Comparison of ENCODE assay signal across 12 cellular contexts in the genomic region with DNA sequence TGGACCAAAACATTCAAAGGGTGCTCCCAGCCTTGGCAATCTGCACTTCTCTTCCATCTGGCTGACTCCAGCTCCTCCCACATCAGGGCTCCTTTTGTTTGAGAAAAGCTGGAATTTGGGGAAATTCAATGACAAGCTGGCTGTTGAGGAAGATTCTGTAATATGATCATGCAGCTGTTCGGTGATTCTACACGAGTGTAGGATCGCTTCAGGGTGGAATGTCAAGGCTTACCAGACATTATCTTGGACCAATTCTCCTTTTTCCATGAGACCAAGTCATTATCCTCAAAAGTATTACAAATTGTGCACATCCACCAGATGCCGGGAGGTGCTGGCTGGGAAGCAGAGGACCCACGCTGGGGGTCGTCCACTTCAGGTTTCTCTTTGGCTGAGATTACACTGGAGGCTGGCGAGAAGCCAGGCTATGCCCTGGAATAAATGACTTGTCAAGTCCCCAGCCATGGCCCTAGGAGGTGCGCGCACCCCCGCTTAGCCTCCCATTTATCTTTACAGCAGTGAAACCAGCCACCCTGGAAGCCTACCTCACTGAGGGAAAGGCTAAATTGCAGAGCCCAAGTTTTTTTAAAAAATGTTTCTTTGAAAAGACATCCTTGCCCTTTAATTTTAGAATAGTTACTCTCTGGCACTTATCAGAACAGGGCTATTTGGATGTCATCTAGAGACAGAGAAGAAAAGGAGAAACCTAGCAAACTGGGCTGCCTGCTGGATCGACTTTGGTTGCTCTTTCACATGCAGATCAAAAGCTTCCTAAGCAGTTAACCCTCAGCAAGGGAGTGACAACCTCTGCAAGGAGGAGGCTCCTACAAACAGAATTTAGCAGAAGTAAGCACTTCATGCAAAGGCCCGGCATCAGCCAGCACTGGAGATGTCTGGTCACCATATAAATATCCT. TPM values are rescaled to one million over a fixed set of nuclear protein-coding genes. Genes with fewer than 3 reads are reported as not detected.
DNase-seq lines count a peak whose midpoint lies in the region; ATAC-seq and TF ChIP-seq lines count a peak whose summit lies in the region.
"Had no signal": no experiment of that assay in that cellular context is flagged by ENCODE, and none has a peak within 500 bp of the region (broad histone marks: within the 10 kb centered on the region; RNA-seq: fewer than 3 reads in every experiment).

No MANE protein-coding gene starts in this region.

- peak overlapping the region; percentile 78 for H3K27ac Mint-ChIP-seq in nephron progenitor cell
- H3K27ac Mint-ChIP-seq: activated T-cell treated with anti-CD3 and anti-CD28 coated beads, Interleukin-2, amount 50 U/mL, for 72 hours; CD8-positive, alpha-beta T cell had no signal

- no peaks in the 10 kb centered on the region for H3K4me1 ChIP-seq in OCI-LY7 (ENCODE audit: insufficient read depth, low read length, poor library complexity, severe bottlenecking)

- H3K9me3 Mint-ChIP-seq in nephron progenitor cell: no peaks in the 10 kb centered on the region
- H3K9me3 Mint-ChIP-seq: CD8-positive, alpha-beta T cell; stimulated activated naive CD8-positive, alpha-beta T cell treated with anti-CD3 and anti-CD28 coated beads, Interleukin-15, amount 100 ng/mL, for 72 hours had no signal

- H4K20me1 ChIP-seq in OCI-LY7 (ENCODE audit: insufficient read depth, low read length): no peaks in the 10 kb centered on the region

- H3K79me2 ChIP-seq in OCI-LY7 (ENCODE audit: insufficient read depth, low read depth, low read length): no peaks in the 10 kb centered on the region

- ATAC-seq in GM19397 (IDR thresholded peaks at IDR 0.05; ENCODE audit: unreplicated experiment): no peak
- ATAC-seq: activated T-cell treated with anti-CD3 and anti-CD28 coated beads, Interleukin-2, amount 50 U/mL, for 72 hours; CD8-positive, alpha-beta T cell; stimulated activated naive CD8-positive, alpha-beta T cell treated with anti-CD3 and anti-CD28 coated beads, Interleukin-15, amount 100 ng/mL, for 72 hours had no signal

- H3K4me1 Mint-ChIP-seq in nephron progenitor cell: peaks cover 60% of the 10 kb centered on the region

- no peak overlapping the region for H3K4me2 ChIP-seq in OCI-LY7 (ENCODE audit: low read length)

- H3K9me3 ChIP-seq in OCI-LY7 (ENCODE audit: low read length): no peaks in the 10 kb centered on the region
- H3K9me3 ChIP-seq: mucosa of descending colon had no signal

- H3K36me3 ChIP-seq in OCI-LY7 (ENCODE audit: insufficient read depth, low read length): no peaks in the 10 kb centered on the region

- H3K4me3 ChIP-seq in fibroblast of pulmonary artery (replicated peaks; ENCODE audit: low read depth, low read length) (no peak overlapping the region), OCI-LY7 (ENCODE audit: low read depth, low read length, poor library complexity, severe bottlenecking) (no peak overlapping the region)
- H3K4me3 ChIP-seq: mucosa of descending colon had no signal

- TF ChIP-seq CTCF in fibroblast of pulmonary artery (IDR thresholded peaks at IDR 0.05; ENCODE audit: low read length, missing control alignments) (no peak), nephron progenitor cell (IDR thresholded peaks at IDR 0.05) (no peak), OCI-LY7 (conservative IDR thresholded peaks at IDR 0.05; ENCODE audit: low read length) (no peak)

- CTCF ChIA-PET in OCI-LY7 (lab: Charles Lee; ENCODE audit: unreplicated experiment): no interaction called here

- POLR2A ChIA-PET in OCI-LY7 (lab: Charles Lee): interaction anchor here (0.6 kb wide), 2 partner anchors 18 to 19 kb away, joined by 5 to 6 read pairs; no protein-coding TSS in a partner anchor

- DNase-seq in DMS79 (lab: John Stamatoyannopoulos, UW) (peak; percentile 24), NCI-H1694 treated with DMSO at 0.1 percent for 48 hours (lab: John Stamatoyannopoulos, UW) (peak; percentile 28), fibroblast of pulmonary artery (ENCODE audit: low read depth) (peak; percentile 18), nephron progenitor cell (no peak), OCI-LY7 (ENCODE audit: low spot score) (no peak), NCI-H2196 treated with DMSO at 0.1 percent for 48 hours (lab: John Stamatoyannopoulos, UW; ENCODE audit: unreplicated experiment) (no peak)
- DNase-seq in stimulated activated CD4-positive, alpha-beta T cell treated with anti-CD3 and anti-CD28 coated beads, Interleukin-2, amount 100 ng/mL, for 24 hours: no peak
- DNase-seq: activated T-cell treated with anti-CD3 and anti-CD28 coated beads, Interleukin-2, amount 50 U/mL, for 72 hours; CD8-positive, alpha-beta T cell; stimulated activated naive CD8-positive, alpha-beta T cell treated with anti-CD3 and anti-CD28 coated beads, Interleukin-15, amount 100 ng/mL, for 72 hours had no signal

- no peaks in the 10 kb centered on the region for H3K9me2 ChIP-seq in OCI-LY7 (ENCODE audit: insufficient read depth, low read length)

- H3K27ac ChIP-seq in OCI-LY7 (ENCODE audit: low read depth, low read length, poor library complexity, severe bottlenecking): no peak overlapping the region

- peak overlapping the region; percentile 7 for H3K4me3 Mint-ChIP-seq in nephron progenitor cell
- H3K4me3 Mint-ChIP-seq: activated T-cell treated with anti-CD3 and anti-CD28 coated beads, Interleukin-2, amount 50 U/mL, for 72 hours; CD8-positive, alpha-beta T cell; stimulated activated naive CD8-positive, alpha-beta T cell treated with anti-CD3 and anti-CD28 coated beads, Interleukin-15, amount 100 ng/mL, for 72 hours had no signal

- no TSS peak for BruUV-seq in OCI-LY7 (replicated peaks; lab: Mats Ljungman, UMichigan)

- intact Hi-C loops in OCI-LY7 (cut with micrococcal nuclease; ENCODE audit: unreplicated experiment): no loop called here

- H2AFZ ChIP-seq in OCI-LY7 (ENCODE audit: low read length): no peak overlapping the region

- peaks cover 2% of the 10 kb centered on the region for H3K27me3 Mint-ChIP-seq in nephron progenitor cell (ENCODE audit: low read depth, poor library complexity)
- H3K27me3 Mint-ChIP-seq: stimulated activated naive CD8-positive, alpha-beta T cell treated with anti-CD3 and anti-CD28 coated beads, Interleukin-15, amount 100 ng/mL, for 72 hours had no signal

- no peaks in the 10 kb centered on the region for H3K36me3 Mint-ChIP-seq in nephron progenitor cell (ENCODE audit: low read depth)
- H3K36me3 Mint-ChIP-seq: CD8-positive, alpha-beta T cell had no signal

RNA-seq across cellular contexts. Expression of gene LCLAT1, which starts 42.4 kb away (rescaled TPM):
- 9.2 and 11.5 TPM in 2 replicates for total RNA-seq in OCI-LY7 (2014; rRNA removed; shearing (Covaris generic))
- 18.0 and 19.6 TPM in 2 replicates for total RNA-seq in OCI-LY7 (2022)

Comparison
In these comparisons a context has a peak if more than half of its experiments do, and no peak if none do; other contexts are left out.
1. DNase-seq: peak in DMS79 (single experiment), NCI-H1694 treated with DMSO at 0.1 percent for 48 hours (single experiment) and fibroblast of pulmonary artery (single experiment); none in nephron progenitor cell (single experiment), OCI-LY7 (single experiment), stimulated activated CD4-positive, alpha-beta T cell treated with anti-CD3 and anti-CD28 coated beads, Interleukin-2, amount 100 ng/mL, for 24 hours (0 of 2) and NCI-H2196 treated with DMSO at 0.1 percent for 48 hours (single experiment).